Comparison of ENCODE assay signal across 1 cellular context in genomic region chr2:8118940-8119781, GRCh38.
TF ChIP-seq lines count a peak whose summit lies in the region.

No MANE protein-coding gene starts in this region.

TF ChIP-seq in GM23338, 12 proteins besides CTCF, POLR2A, EP300 and RAD21 (continued from another document):
- TF ChIP-seq ZNF462 (CRISPR knock-in tag; IDR thresholded peaks at IDR 0.05), result no peak
